In the genomic region with DNA sequence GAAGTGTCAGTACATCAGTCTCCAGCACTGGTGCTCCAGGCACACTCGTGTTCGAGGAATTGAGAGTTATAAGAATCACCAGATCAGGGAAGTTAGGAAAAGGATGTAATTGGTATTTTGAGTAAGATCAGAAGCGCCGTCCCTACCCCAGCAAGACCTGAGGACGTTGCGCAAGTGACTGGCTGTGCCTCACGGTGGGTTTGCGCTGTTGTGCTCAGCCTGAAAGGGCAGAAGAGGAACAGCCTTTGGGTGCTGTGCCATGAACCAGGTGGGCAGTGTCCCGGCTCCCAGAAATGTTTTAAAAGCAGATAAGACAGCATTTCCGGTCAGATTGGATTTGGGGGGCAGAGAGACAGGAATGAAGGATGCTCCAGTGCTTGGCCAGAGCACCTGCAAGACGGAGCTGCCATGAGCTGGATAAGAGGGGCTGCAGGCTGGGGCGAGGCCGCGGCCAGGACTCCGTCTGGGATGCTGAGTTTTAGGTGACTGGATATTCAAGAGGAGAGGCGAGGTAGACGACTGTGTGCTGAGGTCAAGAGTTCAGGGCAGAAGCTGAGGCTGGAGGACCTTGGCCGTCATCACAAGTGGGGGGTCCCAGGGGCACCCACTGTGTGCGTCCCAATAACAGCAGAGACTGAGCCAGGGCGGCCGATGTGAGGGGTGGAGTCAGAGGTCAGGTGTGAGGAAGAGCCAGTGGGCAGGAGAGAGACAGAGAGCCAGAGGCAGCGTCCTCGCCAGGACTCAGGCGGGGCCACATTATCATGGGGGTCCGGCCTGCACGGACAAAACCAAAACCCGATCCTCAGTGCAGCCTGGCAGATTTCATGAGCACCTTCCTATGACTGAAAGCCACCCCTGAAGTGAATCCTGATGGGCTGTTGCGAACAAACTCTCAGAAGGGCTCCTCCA, we compare ENCODE assay signal across 38 cellular contexts.
"Had no signal": no experiment of that assay in that cellular context is flagged by ENCODE, and none has a peak within 500 bp of the region (broad histone marks: within the 10 kb centered on the region; RNA-seq: fewer than 3 reads in every experiment).

No MANE protein-coding gene starts in this region.

- H3K36me3 Mint-ChIP-seq: activated CD4-positive, alpha-beta memory T cell treated with anti-CD3 and anti-CD28 coated beads for 36 hours; activated naive CD4-positive, alpha-beta T cell treated with anti-CD3 and anti-CD28 coated beads, Interleukin-2, amount 10 ng/mL, durations not matched to agents 7 days and 5 days; activated naive CD8-positive, alpha-beta T cell; activated naive CD8-positive, alpha-beta T cell treated with anti-CD3 and anti-CD28 coated beads, Interleukin-2, amount 10 ng/mL, durations not matched to agents 7 days and 5 days; brain had no signal

- H3K27ac ChIP-seq: ascending aorta, cardiac muscle cell, VCaP had no signal

- H3K27me3 ChIP-seq: ascending aorta, cardiac muscle cell had no signal

- H3K36me3 ChIP-seq: ascending aorta, cardiac muscle cell had no signal

- H3K4me3 ChIP-seq: ascending aorta, cardiac muscle cell had no signal

- H3K9me3 Mint-ChIP-seq: activated CD4-positive, alpha-beta memory T cell treated with anti-CD3 and anti-CD28 coated beads for 36 hours; activated T-cell treated with anti-CD3 and anti-CD28 coated beads, Interleukin-2, amount 50 U/mL, for 4 hours; activated T-helper 1 cell treated with anti-CD3 and anti-CD28 coated beads, Interleukin-12 subunit alpha, Interleukin-12 subunit beta, Interleukin-2, Interleukin-4 antibody, amounts not matched to agents 30 ng/mL and 10 ng/mL and 1 ng/mL, durations not matched to agents 14 hours and 24 hours and 36 hours had no signal

- H3K27ac Mint-ChIP-seq: activated B cell treated with CpG ODN at 0.5 μM for 24 hours; activated CD4-positive, alpha-beta memory T cell treated with anti-CD3 and anti-CD28 coated beads for 36 hours; activated CD4-positive, alpha-beta T cell treated with anti-CD3 and anti-CD28 coated beads for 36 hours; activated CD8-positive, alpha-beta T cell treated with anti-CD3 and anti-CD28 coated beads for 36 hours; activated naive CD4-positive, alpha-beta T cell treated with anti-CD3 and anti-CD28 coated beads, Interleukin-2, amount 10 ng/mL, durations not matched to agents 7 days and 5 days; activated naive CD8-positive, alpha-beta T cell; activated naive CD8-positive, alpha-beta T cell treated with anti-CD3 and anti-CD28 coated beads, Interleukin-2, amount 10 ng/mL, durations not matched to agents 7 days and 5 days; activated naive CD8-positive, alpha-beta T cell treated with anti-CD3 and anti-CD28 coated beads, Interleukin-2, amount 50 U/mL, for 24 hours; activated T-cell treated with anti-CD3 and anti-CD28 coated beads, Interleukin-2, amount 50 U/mL, for 72 hours; activated T-helper 1 cell treated with anti-CD3 and anti-CD28 coated beads, Interleukin-12 subunit alpha, Interleukin-12 subunit beta, Interleukin-2, Interleukin-4 antibody, amounts not matched to agents 30 ng/mL and 10 ng/mL and 1 ng/mL, durations not matched to agents 14 hours and 24 hours and 36 hours; activated T-helper 17 cell treated with anti-CD3 and anti-CD28 coated beads, Interleukin-2, amount 50 U/mL, for 72 hours; brain; T-helper 1 cell treated with Interleukin-12 subunit alpha and Interleukin-12 subunit beta and Interleukin-4 antibody, amounts not matched to agents 30 μg/mL and 1 μg/mL, for 36 hours; T-helper 2 cell treated with Interferon-gamma antibody and Interleukin-4, amounts not matched to agents 5 μg/mL and 100 μg/mL, for 36 hours had no signal

- H3K4me1 Mint-ChIP-seq: activated B cell treated with CpG ODN at 0.5 μM for 24 hours; activated CD4-positive, alpha-beta T cell treated with anti-CD3 and anti-CD28 coated beads for 36 hours; activated naive CD4-positive, alpha-beta T cell treated with anti-CD3 and anti-CD28 coated beads, Interleukin-2, amount 10 ng/mL, durations not matched to agents 7 days and 5 days; activated naive CD8-positive, alpha-beta T cell treated with anti-CD3 and anti-CD28 coated beads, Interleukin-2, amount 50 U/mL, for 24 hours; activated T-helper 17 cell treated with anti-CD3 and anti-CD28 coated beads, Interleukin-2, amount 50 U/mL, for 72 hours; brain had no signal

- FAIRE-seq: bronchial epithelial cell, TTC549 had no signal

- ATAC-seq: activated CD4-positive, alpha-beta T cell treated with anti-CD3 and anti-CD28 coated beads for 36 hours; activated CD4-positive, CD25-positive, alpha-beta regulatory T cell treated with anti-CD3 and anti-CD28 coated beads, Interleukin-2, amount 50 U/mL, for 24 hours; activated CD8-positive, alpha-beta T cell treated with anti-CD3 and anti-CD28 coated beads for 36 hours; activated naive CD8-positive, alpha-beta T cell treated with anti-CD3 and anti-CD28 coated beads, Interleukin-2, amount 50 U/mL, for 24 hours; activated T-cell treated with anti-CD3 and anti-CD28 coated beads, Interleukin-2, amount 50 U/mL, for 4 hours; activated T-cell treated with anti-CD3 and anti-CD28 coated beads, Interleukin-2, amount 50 U/mL, for 72 hours; activated T-helper 17 cell treated with anti-CD3 and anti-CD28 coated beads, Interleukin-2, amount 50 U/mL, for 72 hours had no signal

- DNase-seq: activated B cell treated with CpG ODN at 0.5 μM for 24 hours; activated CD4-positive, alpha-beta memory T cell treated with anti-CD3 and anti-CD28 coated beads for 36 hours; activated CD4-positive, alpha-beta T cell treated with anti-CD3 and anti-CD28 coated beads for 1 hour; activated CD4-positive, alpha-beta T cell treated with anti-CD3 and anti-CD28 coated beads for 36 hours; activated CD4-positive, alpha-beta T cell treated with anti-CD3 and anti-CD28 coated beads for 48 hours; activated CD4-positive, alpha-beta T cell treated with anti-CD3 and anti-CD28 coated beads, Interleukin-2, amount 50 U/mL, for 1 hour; activated CD4-positive, alpha-beta T cell treated with anti-CD3 and anti-CD28 coated beads, Interleukin-2, amount 50 U/mL, for 4 hours; activated CD8-positive, alpha-beta memory T cell treated with anti-CD3 and anti-CD28 coated beads, Interleukin-2, amount 50 U/mL, for 4 hours; activated CD8-positive, alpha-beta T cell treated with anti-CD3 and anti-CD28 coated beads for 36 hours; activated effector memory CD4-positive, alpha-beta T cell treated with anti-CD3 and anti-CD28 coated beads, Interleukin-2, amount 50 U/mL, for 16 hours; activated naive CD4-positive, alpha-beta T cell treated with anti-CD3 and anti-CD28 coated beads, Interleukin-2, amount 10 ng/mL, durations not matched to agents 7 days and 5 days; activated naive CD4-positive, alpha-beta T cell treated with Interleukin-2 at 50 U/mL for 16 hours; activated naive CD8-positive, alpha-beta T cell treated with anti-CD3 and anti-CD28 coated beads, Interleukin-2, amount 10 ng/mL, durations not matched to agents 7 days and 5 days; activated naive CD8-positive, alpha-beta T cell treated with anti-CD3 and anti-CD28 coated beads, Interleukin-2, amount 50 U/mL, for 24 hours; activated T-cell treated with anti-CD3 and anti-CD28 coated beads for 4 hours; activated T-cell treated with anti-CD3 and anti-CD28 coated beads, Interleukin-2, amount 50 U/mL, for 1 hour; activated T-cell treated with anti-CD3 and anti-CD28 coated beads, Interleukin-2, amount 50 U/mL, for 4 hours; activated T-cell treated with anti-CD3 and anti-CD28 coated beads, Interleukin-2, amount 50 U/mL, for 72 hours; amygdala; anterior cingulate cortex; caudate nucleus; cerebellar nuclear complex; T-helper 1 cell; T-helper 2 cell; T-helper 9 cell had no signal

- H3K4me3 Mint-ChIP-seq: activated B cell treated with CpG ODN at 0.5 μM for 24 hours; activated CD4-positive, alpha-beta memory T cell treated with anti-CD3 and anti-CD28 coated beads for 36 hours; activated CD4-positive, alpha-beta T cell treated with anti-CD3 and anti-CD28 coated beads for 36 hours; activated CD8-positive, alpha-beta T cell treated with anti-CD3 and anti-CD28 coated beads for 36 hours; activated naive CD4-positive, alpha-beta T cell treated with anti-CD3 and anti-CD28 coated beads, Interleukin-2, amount 10 ng/mL, durations not matched to agents 7 days and 5 days; activated naive CD8-positive, alpha-beta T cell; activated naive CD8-positive, alpha-beta T cell treated with anti-CD3 and anti-CD28 coated beads, Interleukin-2, amount 10 ng/mL, durations not matched to agents 7 days and 5 days; activated naive CD8-positive, alpha-beta T cell treated with anti-CD3 and anti-CD28 coated beads, Interleukin-2, amount 50 U/mL, for 24 hours; activated T-cell treated with anti-CD3 and anti-CD28 coated beads, Interleukin-2, amount 50 U/mL, for 4 hours; activated T-cell treated with anti-CD3 and anti-CD28 coated beads, Interleukin-2, amount 50 U/mL, for 72 hours; activated T-helper 1 cell treated with anti-CD3 and anti-CD28 coated beads, Interleukin-12 subunit alpha, Interleukin-12 subunit beta, Interleukin-2, Interleukin-4 antibody, amounts not matched to agents 30 ng/mL and 10 ng/mL and 1 ng/mL, durations not matched to agents 14 hours and 24 hours and 36 hours; activated T-helper 17 cell treated with anti-CD3 and anti-CD28 coated beads, Interleukin-2, amount 50 U/mL, for 72 hours; brain; central memory CD8-positive, alpha-beta T cell; T-helper 1 cell treated with Interleukin-12 subunit alpha and Interleukin-12 subunit beta and Interleukin-4 antibody, amounts not matched to agents 30 μg/mL and 1 μg/mL, for 36 hours; T-helper 2 cell treated with Interferon-gamma antibody and Interleukin-4, amounts not matched to agents 5 μg/mL and 100 μg/mL, for 36 hours had no signal

- H3K27me3 Mint-ChIP-seq: activated B cell treated with CpG ODN at 0.5 μM for 24 hours, brain had no signal
